In genomic region chr4:83862471-83862870, GRCh38 we compare ENCODE assay signal across 1 cellular context.
TF ChIP-seq lines count a peak whose summit lies in the region.

No MANE protein-coding gene starts in this region.

TF ChIP-seq in HepG2, 621 proteins besides CTCF, POLR2A, EP300 and RAD21 (continued from another document and continues in another):
- TF ChIP-seq, protein P1, sequence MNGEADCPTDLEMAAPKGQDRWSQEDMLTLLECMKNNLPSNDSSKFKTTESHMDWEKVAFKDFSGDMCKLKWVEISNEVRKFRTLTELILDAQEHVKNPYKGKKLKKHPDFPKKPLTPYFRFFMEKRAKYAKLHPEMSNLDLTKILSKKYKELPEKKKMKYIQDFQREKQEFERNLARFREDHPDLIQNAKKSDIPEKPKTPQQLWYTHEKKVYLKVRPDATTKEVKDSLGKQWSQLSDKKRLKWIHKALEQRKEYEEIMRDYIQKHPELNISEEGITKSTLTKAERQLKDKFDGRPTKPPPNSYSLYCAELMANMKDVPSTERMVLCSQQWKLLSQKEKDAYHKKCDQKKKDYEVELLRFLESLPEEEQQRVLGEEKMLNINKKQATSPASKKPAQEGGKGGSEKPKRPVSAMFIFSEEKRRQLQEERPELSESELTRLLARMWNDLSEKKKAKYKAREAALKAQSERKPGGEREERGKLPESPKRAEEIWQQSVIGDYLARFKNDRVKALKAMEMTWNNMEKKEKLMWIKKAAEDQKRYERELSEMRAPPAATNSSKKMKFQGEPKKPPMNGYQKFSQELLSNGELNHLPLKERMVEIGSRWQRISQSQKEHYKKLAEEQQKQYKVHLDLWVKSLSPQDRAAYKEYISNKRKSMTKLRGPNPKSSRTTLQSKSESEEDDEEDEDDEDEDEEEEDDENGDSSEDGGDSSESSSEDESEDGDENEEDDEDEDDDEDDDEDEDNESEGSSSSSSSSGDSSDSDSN (CRISPR knock-in tag; IDR thresholded peaks at IDR 0.05), result no peak
- TF ChIP-seq CREB1 (IDR thresholded peaks at IDR 0.05) (peak; percentile 27; the same call in 1 of the 2 replicates), CREB1 (CRISPR knock-in tag; IDR thresholded peaks at IDR 0.05) (no peak), PAXIP1 (CRISPR knock-in tag; conservative IDR thresholded peaks at IDR 0.05) (peak; percentile 19; the same call in 1 of the 2 replicates), SAP130 (CRISPR knock-in tag; IDR thresholded peaks at IDR 0.05; ENCODE audit: low read depth) (peak; percentile 35; the same call in 1 of the 2 replicates), ZNF629 (CRISPR knock-in tag; conservative IDR thresholded peaks at IDR 0.05) (no peak), HOMEZ (CRISPR knock-in tag; IDR thresholded peaks at IDR 0.05; ENCODE audit: low read depth) (no peak), ZFP36 (IDR thresholded peaks at IDR 0.05; ENCODE audit: borderline replicate concordance, low read depth, low read length, partially characterized antibody) (no peak), ZNF460 (CRISPR knock-in tag; IDR thresholded peaks at IDR 0.05; ENCODE audit: borderline replicate concordance) (peak; percentile 66; the same call in 1 of the 2 replicates), MXI1 (IDR thresholded peaks at IDR 0.05; ENCODE audit: borderline replicate concordance, low read depth, low read length) (peak; percentile 30; the same call in 1 of the 3 replicates), ZNF713 (CRISPR knock-in tag; IDR thresholded peaks at IDR 0.05) (no peak), GFI1 (CRISPR knock-in tag; IDR thresholded peaks at IDR 0.05; ENCODE audit: borderline replicate concordance) (no peak), SP5 (CRISPR knock-in tag; IDR thresholded peaks at IDR 0.05; ENCODE audit: borderline replicate concordance, low read depth) (no peak), ZNF720 (CRISPR knock-in tag; IDR thresholded peaks at IDR 0.05) (no peak), MATR3 (CRISPR knock-in tag; IDR thresholded peaks at IDR 0.05) (no peak), KAT2B (IDR thresholded peaks at IDR 0.05; ENCODE audit: borderline replicate concordance, low read depth, low read length) (no peak), HOXA3 (CRISPR knock-in tag; IDR thresholded peaks at IDR 0.05) (peak; percentile 25; the same call in 1 of the 2 replicates), SALL1 (CRISPR knock-in tag; IDR thresholded peaks at IDR 0.05) (peak; percentile 90), SKIL (CRISPR knock-in tag; IDR thresholded peaks at IDR 0.05; ENCODE audit: borderline replicate concordance) (no peak), ZNF557 (CRISPR knock-in tag; IDR thresholded peaks at IDR 0.05) (no peak), CSRNP1 (CRISPR knock-in tag; IDR thresholded peaks at IDR 0.05) (no peak), CEBPB (IDR thresholded peaks at IDR 0.05; ENCODE audit: borderline replicate concordance, low read depth, low read length) (peak; percentile 96), NFKBIZ (CRISPR knock-in tag; IDR thresholded peaks at IDR 0.05) (no peak), HMG20A (CRISPR knock-in tag; IDR thresholded peaks at IDR 0.05; ENCODE audit: borderline replicate concordance) (0 out of 2 replicates have a peak, but pooled peaks have one; percentile 29), RFXAP (CRISPR knock-in tag; IDR thresholded peaks at IDR 0.05; ENCODE audit: borderline replicate concordance) (no peak), ZBTB21 (CRISPR knock-in tag; IDR thresholded peaks at IDR 0.05) (no peak), SMAD3 (CRISPR knock-in tag; IDR thresholded peaks at IDR 0.05) (no peak), ZBTB1 (CRISPR knock-in tag; IDR thresholded peaks at IDR 0.05; ENCODE audit: borderline replicate concordance) (no peak), ARHGAP35 (CRISPR knock-in tag; IDR thresholded peaks at IDR 0.05; ENCODE audit: borderline replicate concordance) (no peak), ZNF792 (CRISPR knock-in tag; IDR thresholded peaks at IDR 0.05) (no peak), ZNF609 (CRISPR knock-in tag; IDR thresholded peaks at IDR 0.05; ENCODE audit: borderline replicate concordance) (no peak), ZNF788 (CRISPR knock-in tag; IDR thresholded peaks at IDR 0.05; ENCODE audit: borderline replicate concordance) (peak; percentile 45; the same call in 1 of the 2 replicates), CC2D1A (CRISPR knock-in tag; IDR thresholded peaks at IDR 0.05) (no peak), ZNF292 (CRISPR knock-in tag; IDR thresholded peaks at IDR 0.05; ENCODE audit: borderline replicate concordance, low read depth) (no peak), RXRA (CRISPR knock-in tag; IDR thresholded peaks at IDR 0.05) (no peak)
- TF ChIP-seq, protein P2, sequence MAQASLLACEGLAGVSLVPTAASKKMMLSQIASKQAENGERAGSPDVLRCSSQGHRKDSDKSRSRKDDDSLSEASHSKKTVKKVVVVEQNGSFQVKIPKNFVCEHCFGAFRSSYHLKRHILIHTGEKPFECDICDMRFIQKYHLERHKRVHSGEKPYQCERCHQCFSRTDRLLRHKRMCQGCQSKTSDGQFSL (CRISPR knock-in tag; IDR thresholded peaks at IDR 0.05), result no peak
- TF ChIP-seq, protein P3, sequence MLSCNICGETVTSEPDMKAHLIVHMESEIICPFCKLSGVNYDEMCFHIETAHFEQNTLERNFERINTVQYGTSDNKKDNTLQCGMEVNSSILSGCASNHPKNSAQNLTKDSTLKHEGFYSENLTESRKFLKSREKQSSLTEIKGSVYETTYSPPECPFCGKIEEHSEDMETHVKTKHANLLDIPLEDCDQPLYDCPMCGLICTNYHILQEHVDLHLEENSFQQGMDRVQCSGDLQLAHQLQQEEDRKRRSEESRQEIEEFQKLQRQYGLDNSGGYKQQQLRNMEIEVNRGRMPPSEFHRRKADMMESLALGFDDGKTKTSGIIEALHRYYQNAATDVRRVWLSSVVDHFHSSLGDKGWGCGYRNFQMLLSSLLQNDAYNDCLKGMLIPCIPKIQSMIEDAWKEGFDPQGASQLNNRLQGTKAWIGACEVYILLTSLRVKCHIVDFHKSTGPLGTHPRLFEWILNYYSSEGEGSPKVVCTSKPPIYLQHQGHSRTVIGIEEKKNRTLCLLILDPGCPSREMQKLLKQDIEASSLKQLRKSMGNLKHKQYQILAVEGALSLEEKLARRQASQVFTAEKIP (CRISPR knock-in tag; IDR thresholded peaks at IDR 0.05; ENCODE audit: borderline replicate concordance), result no peak
- TF ChIP-seq, protein P4, sequence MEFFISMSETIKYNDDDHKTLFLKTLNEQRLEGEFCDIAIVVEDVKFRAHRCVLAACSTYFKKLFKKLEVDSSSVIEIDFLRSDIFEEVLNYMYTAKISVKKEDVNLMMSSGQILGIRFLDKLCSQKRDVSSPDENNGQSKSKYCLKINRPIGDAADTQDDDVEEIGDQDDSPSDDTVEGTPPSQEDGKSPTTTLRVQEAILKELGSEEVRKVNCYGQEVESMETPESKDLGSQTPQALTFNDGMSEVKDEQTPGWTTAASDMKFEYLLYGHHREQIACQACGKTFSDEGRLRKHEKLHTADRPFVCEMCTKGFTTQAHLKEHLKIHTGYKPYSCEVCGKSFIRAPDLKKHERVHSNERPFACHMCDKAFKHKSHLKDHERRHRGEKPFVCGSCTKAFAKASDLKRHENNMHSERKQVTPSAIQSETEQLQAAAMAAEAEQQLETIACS (CRISPR knock-in tag; IDR thresholded peaks at IDR 0.05), result no peak
- TF ChIP-seq, protein P5, sequence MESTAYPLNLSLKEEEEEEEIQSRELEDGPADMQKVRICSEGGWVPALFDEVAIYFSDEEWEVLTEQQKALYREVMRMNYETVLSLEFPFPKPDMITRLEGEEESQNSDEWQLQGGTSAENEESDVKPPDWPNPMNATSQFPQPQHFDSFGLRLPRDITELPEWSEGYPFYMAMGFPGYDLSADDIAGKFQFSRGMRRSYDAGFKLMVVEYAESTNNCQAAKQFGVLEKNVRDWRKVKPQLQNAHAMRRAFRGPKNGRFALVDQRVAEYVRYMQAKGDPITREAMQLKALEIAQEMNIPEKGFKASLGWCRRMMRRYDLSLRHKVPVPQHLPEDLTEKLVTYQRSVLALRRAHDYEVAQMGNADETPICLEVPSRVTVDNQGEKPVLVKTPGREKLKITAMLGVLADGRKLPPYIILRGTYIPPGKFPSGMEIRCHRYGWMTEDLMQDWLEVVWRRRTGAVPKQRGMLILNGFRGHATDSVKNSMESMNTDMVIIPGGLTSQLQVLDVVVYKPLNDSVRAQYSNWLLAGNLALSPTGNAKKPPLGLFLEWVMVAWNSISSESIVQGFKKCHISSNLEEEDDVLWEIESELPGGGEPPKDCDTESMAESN (CRISPR knock-in tag; conservative IDR thresholded peaks at IDR 0.05), result peak; percentile 53; the same call in 1 of the 2 replicates
